Comparison of ENCODE assay signal across 1 cellular context in genomic region chr5:81850494-81850893, GRCh38.
TF ChIP-seq lines count a peak whose summit lies in the region.

No MANE protein-coding gene starts in this region.

TF ChIP-seq in GM12878, 131 proteins besides CTCF, POLR2A, EP300 and RAD21 (continued from another document):
- TF ChIP-seq MAX (IDR thresholded peaks at IDR 0.05; ENCODE audit: low read depth, low read length), result no peak
- TF ChIP-seq TARDBP (IDR thresholded peaks at IDR 0.05; ENCODE audit: borderline replicate concordance), result no peak
TF ChIP-seq in GM12878: peak in this region for 0.
